Comparison of ENCODE assay signal across 1 cellular context in the genomic region with DNA sequence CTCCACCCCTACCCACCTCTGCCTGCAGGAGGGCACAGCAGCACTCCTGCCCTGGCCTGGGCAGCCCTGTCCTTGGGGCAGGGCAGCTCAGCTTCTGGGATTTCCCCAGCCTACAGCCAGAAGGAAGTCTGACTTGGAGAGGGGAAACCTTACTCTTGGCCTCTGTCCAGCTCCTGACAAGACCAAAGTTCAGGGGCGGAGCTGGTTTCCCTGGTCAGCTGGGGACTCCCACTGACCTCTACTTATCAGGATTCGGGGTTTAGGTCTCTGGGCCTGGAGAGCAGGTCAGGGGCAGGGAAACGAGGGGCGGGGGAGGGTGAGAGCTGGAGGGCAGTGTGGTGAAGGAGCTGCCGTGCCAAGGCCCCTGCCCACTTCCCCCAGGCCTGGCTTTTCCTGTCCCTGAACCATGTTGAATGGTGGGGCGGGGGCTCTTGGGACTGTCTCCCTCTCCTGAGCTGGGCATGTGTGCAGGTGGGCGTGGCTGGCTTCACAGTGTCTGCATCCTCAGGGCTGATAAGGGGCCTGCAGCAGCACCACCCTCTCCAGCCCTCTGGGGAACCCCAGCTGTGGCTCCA.
TF ChIP-seq lines count a peak whose summit lies in the region.

No MANE protein-coding gene starts in this region.

TF ChIP-seq in A549, 52 proteins besides CTCF, POLR2A, EP300 and RAD21 (continued from another document):
- no peak for TF ChIP-seq CBX2 (IDR thresholded peaks at IDR 0.05; ENCODE audit: borderline replicate concordance, low read depth)
- TF ChIP-seq CHD2 (IDR thresholded peaks at IDR 0.05; ENCODE audit: low read length, partially characterized antibody) = no peak
- TF ChIP-seq, protein P1, sequence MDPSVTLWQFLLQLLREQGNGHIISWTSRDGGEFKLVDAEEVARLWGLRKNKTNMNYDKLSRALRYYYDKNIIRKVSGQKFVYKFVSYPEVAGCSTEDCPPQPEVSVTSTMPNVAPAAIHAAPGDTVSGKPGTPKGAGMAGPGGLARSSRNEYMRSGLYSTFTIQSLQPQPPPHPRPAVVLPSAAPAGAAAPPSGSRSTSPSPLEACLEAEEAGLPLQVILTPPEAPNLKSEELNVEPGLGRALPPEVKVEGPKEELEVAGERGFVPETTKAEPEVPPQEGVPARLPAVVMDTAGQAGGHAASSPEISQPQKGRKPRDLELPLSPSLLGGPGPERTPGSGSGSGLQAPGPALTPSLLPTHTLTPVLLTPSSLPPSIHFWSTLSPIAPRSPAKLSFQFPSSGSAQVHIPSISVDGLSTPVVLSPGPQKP (IDR thresholded peaks at IDR 0.05; ENCODE audit: low read depth, low read length) = no peak
- TF ChIP-seq JUN (IDR thresholded peaks at IDR 0.05) = no peak
- no peak for TF ChIP-seq TP53 (CRISPR knock-in tag; IDR thresholded peaks at IDR 0.05)
- TF ChIP-seq, protein P2, sequence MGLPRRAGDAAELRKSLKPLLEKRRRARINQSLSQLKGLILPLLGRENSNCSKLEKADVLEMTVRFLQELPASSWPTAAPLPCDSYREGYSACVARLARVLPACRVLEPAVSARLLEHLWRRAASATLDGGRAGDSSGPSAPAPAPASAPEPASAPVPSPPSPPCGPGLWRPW (IDR thresholded peaks at IDR 0.05) = no peak
